Comparison of ENCODE assay signal across 10 cellular contexts in genomic region chr1:245680395-245680794, GRCh38.
"Had no signal": no experiment of that assay in that cellular context is flagged by ENCODE, and none has a peak within 500 bp of the region (broad histone marks: within the 10 kb centered on the region; RNA-seq: fewer than 3 reads in every experiment).

No MANE protein-coding gene starts in this region.

- H3K9me3 ChIP-seq: esophagus squamous epithelium, pancreas, transverse colon had no signal

- H3K4me3 Mint-ChIP-seq: nephron had no signal

- ATAC-seq: activated CD4-positive, CD25-positive, alpha-beta regulatory T cell treated with anti-CD3 and anti-CD28 coated beads, Interleukin-2, amount 50 U/mL, for 24 hours; left ventricle myocardium superior had no signal

- H3K9me3 Mint-ChIP-seq: nephron had no signal

- DNase-seq: activated CD4-positive, alpha-beta T cell treated with anti-CD3 and anti-CD28 coated beads, Interleukin-2, amount 50 U/mL, for 4 hours; activated naive CD4-positive, alpha-beta T cell treated with anti-CD3 and anti-CD28 coated beads, Interleukin-2, amount 50 U/mL, for 16 hours; activated T-cell treated with anti-CD3 and anti-CD28 coated beads for 4 hours; esophagus squamous epithelium; left ventricle myocardium superior; pancreas; stimulated activated CD4-positive, alpha-beta T cell treated with anti-CD3 and anti-CD28 coated beads, Interleukin-2, amount 100 ng/mL, for 24 hours; transverse colon had no signal

- H3K27me3 ChIP-seq: esophagus squamous epithelium, pancreas, transverse colon had no signal

- H3K4me3 ChIP-seq: esophagus squamous epithelium, pancreas, transverse colon had no signal

- H3K27ac ChIP-seq: esophagus squamous epithelium, pancreas, transverse colon had no signal

- H3K27ac Mint-ChIP-seq: nephron had no signal

- H3K4me1 ChIP-seq: pancreas had no signal

- H3K36me3 ChIP-seq: esophagus squamous epithelium, pancreas, transverse colon had no signal
